Comparison of ENCODE assay signal across 11 cellular contexts in the genomic region with DNA sequence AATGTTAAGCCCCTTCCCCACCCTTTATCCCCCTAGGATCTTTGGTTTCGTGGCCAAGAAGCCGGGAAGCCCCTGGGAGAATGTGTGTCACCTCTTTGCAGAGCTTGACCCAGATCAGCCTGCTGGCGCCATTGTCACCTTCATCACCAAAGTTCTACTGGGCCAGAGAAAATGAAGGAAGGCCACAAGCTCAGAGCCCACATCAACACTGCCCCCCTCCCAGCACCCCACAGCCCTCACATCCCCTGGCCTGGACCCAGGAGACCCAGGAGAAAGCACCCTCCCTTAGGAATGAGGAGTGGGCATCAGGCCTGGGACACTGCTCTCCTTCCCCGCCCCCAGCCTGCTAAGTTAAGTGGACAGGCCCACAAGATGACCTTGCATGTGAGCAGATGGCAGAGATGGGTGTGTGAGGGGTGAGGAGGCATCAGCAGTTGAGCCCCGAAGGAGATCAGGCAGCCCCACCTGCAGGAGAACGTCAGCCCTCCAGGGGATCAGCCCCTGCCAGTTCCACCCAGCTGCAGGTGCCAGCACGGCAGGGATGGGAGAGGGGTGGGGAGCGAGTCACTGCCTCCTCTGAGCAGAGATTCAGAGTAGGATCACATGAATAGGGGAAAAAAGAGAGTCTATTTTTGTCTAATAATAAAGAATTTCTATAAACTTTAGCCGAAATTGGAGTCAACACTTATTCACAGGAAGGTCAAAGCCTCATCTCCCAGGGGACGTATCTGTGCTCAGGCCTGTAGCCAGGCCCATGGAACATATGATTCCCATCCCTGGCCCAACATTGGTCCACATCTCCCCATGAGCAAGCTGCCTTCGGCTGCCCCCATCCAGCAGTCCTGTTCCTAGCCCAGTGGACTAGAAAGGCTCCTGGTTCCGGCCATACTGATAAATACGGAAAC. TPM values are rescaled to one million over a fixed set of nuclear protein-coding genes. Genes with fewer than 3 reads are reported as not detected.
DNase-seq lines count a peak whose midpoint lies in the region; ATAC-seq, FAIRE-seq and TF ChIP-seq lines count a peak whose summit lies in the region.
"Had no signal": no experiment of that assay in that cellular context is flagged by ENCODE, and none has a peak within 500 bp of the region (broad histone marks: within the 10 kb centered on the region; RNA-seq: fewer than 3 reads in every experiment).

No MANE protein-coding gene starts in this region.

- peaks cover 0 to 10% (median 6%) of the 10 kb centered on the region in 3 donors for H3K27me3 Mint-ChIP-seq in CD14-positive monocyte (ENCODE audit: low read depth in 3 of 3)

- no peak for TF ChIP-seq POLR2A in GM12892 (IDR thresholded peaks at IDR 0.05; ENCODE audit: low read depth, low read length)

- H2AFZ ChIP-seq in parathyroid adenoma, result no peak overlapping the region

- no peak for FAIRE-seq in GM12892 (lab: Jason Lieb, UNC)

- H3K36me3 ChIP-seq in parathyroid adenoma (ENCODE audit: control insufficient read depth, insufficient read depth, low read length), result no peaks in the 10 kb centered on the region

- no peak for ATAC-seq in GM21515 (IDR thresholded peaks at IDR 0.05; ENCODE audit: unreplicated experiment)
- ATAC-seq: activated CD4-positive, CD25-positive, alpha-beta regulatory T cell treated with anti-CD3 and anti-CD28 coated beads, Interleukin-2, amount 50 U/mL, for 24 hours had no signal

- no peaks in the 10 kb centered on the region for H3K9me3 ChIP-seq in parathyroid adenoma (ENCODE audit: control insufficient read depth, low read length)

- H3K9ac ChIP-seq in parathyroid adenoma, result no peak overlapping the region

- peak overlapping the region in 1 of 7 donors; percentile 15 for H3K27ac Mint-ChIP-seq in CD14-positive monocyte

- no peak overlapping the region for H3K4me2 ChIP-seq in parathyroid adenoma (ENCODE audit: low read length)

- peaks cover 55 to 59% of the 10 kb centered on the region in 2 donors for H3K36me3 Mint-ChIP-seq in CD14-positive monocyte

- peak overlapping the region; percentile 15 for H3K27ac ChIP-seq in parathyroid adenoma

- peaks cover 24% of the 10 kb centered on the region for H3K4me1 ChIP-seq in parathyroid adenoma

- peaks cover 0 to 1% (median 0%) of the 10 kb centered on the region in 7 donors for H3K9me3 Mint-ChIP-seq in CD14-positive monocyte

- DNase-seq in AG10803 (ENCODE audit: low read depth) (peak; percentile 81), NCI-H345 treated with DMSO at 0.1 percent for 48 hours (lab: John Stamatoyannopoulos, UW; ENCODE audit: unreplicated experiment) (peak; percentile 45), fibroblast of pulmonary artery (ENCODE audit: low read depth) (peak; percentile 61), NCI-H187 treated with DMSO at 0.1 percent for 48 hours (lab: John Stamatoyannopoulos, UW) (no peak), GM12892 (ENCODE audit: insufficient read length) (no peak), CD14-positive monocyte (ENCODE audit: low spot score) (no peak)
- DNase-seq: cortex of kidney, NCI-H774 had no signal

- intact Hi-C loops in CD14-positive monocyte (cut with micrococcal nuclease), result no loop called here

- no peak; the same call in 1 of the 2 replicates for TF ChIP-seq CTCF in AG10803 (conservative IDR thresholded peaks at IDR 0.05; ENCODE audit: low read length)
- no peak for TF ChIP-seq CTCF in fibroblast of pulmonary artery (IDR thresholded peaks at IDR 0.05; ENCODE audit: low read length, missing control alignments)
- TF ChIP-seq CTCF in parathyroid adenoma (IDR thresholded peaks at IDR 0.05), result no peak
- TF ChIP-seq CTCF in CD14-positive monocyte (IDR thresholded peaks at IDR 0.05), result no peak

- H3K4me3 Mint-ChIP-seq in CD14-positive monocyte, result no peak overlapping the region

- H3K4me3 ChIP-seq in AG10803 (ENCODE audit: low read length) (no peak overlapping the region), fibroblast of pulmonary artery (replicated peaks; ENCODE audit: low read depth, low read length) (no peak overlapping the region), parathyroid adenoma (ENCODE audit: low read depth, low read length) (no peak overlapping the region)

- no peaks in the 10 kb centered on the region for H3K79me2 ChIP-seq in parathyroid adenoma

- no peaks in the 10 kb centered on the region for H3K27me3 ChIP-seq in parathyroid adenoma (ENCODE audit: control insufficient read depth, insufficient read depth, low read length)

- peaks cover 14% of the 10 kb centered on the region for H3K4me1 Mint-ChIP-seq in CD14-positive monocyte

RNA-seq across cellular contexts. Expression of gene TNS2, which starts 14.1 kb away (rescaled TPM):
- polyA plus RNA-seq in GM12892 (2012; ENCODE audit: missing spikeins), result 0.47 TPM
- under 1 TPM; 0.36 to 0.43 TPM for polyA plus RNA-seq in CD14-positive monocyte

RNA-seq across cellular contexts. Expression of gene SPRYD3, which starts 15.2 kb away (rescaled TPM):
- 14.1 TPM for polyA plus RNA-seq in GM12892 (2012; ENCODE audit: missing spikeins)
- 10 to 100 TPM; 21.8 to 26.9 TPM for polyA plus RNA-seq in CD14-positive monocyte

RNA-seq across cellular contexts. Expression of gene IGFBP6, which starts 33.5 kb away (rescaled TPM):
- not detected for polyA plus RNA-seq in GM12892 (2012; ENCODE audit: missing spikeins)
- polyA plus RNA-seq in CD14-positive monocyte, result not detected

RNA-seq across cellular contexts. Expression of gene SOAT2, which starts 39.3 kb away (rescaled TPM):
- polyA plus RNA-seq in GM12892 (2012; ENCODE audit: missing spikeins), result not detected
- not detected for polyA plus RNA-seq in CD14-positive monocyte

RNA-seq across cellular contexts. Expression of gene EIF4B, which starts 57.7 kb away (rescaled TPM):
- polyA plus RNA-seq in GM12892 (2012; ENCODE audit: missing spikeins), result 390 TPM
- 10 to 100 TPM; 41.2 to 58.6 TPM for polyA plus RNA-seq in CD14-positive monocyte

Comparison
In these comparisons a context has a peak if more than half of its experiments do, and no peak if none do; other contexts are left out.
1. DNase-seq: peak in AG10803 (single experiment), NCI-H345 treated with DMSO at 0.1 percent for 48 hours (single experiment) and fibroblast of pulmonary artery (single experiment); none in NCI-H187 treated with DMSO at 0.1 percent for 48 hours (single experiment), GM12892 (single experiment) and CD14-positive monocyte (single experiment).